8 cellular contexts compared by ENCODE assay signal in genomic region chr4:181030135-181030921, GRCh38.
DNase-seq lines count a peak whose midpoint lies in the region; ATAC-seq, FAIRE-seq and TF ChIP-seq lines count a peak whose summit lies in the region.
"Not testable (repeated sequence)": the region's sequence is repeated elsewhere in the genome, so short reads cannot be mapped to it uniquely, and the experiment has no call there.

No MANE protein-coding gene starts in this region.

- not testable (repeated sequence) for TF ChIP-seq POLR2A in uterus (IDR thresholded peaks at IDR 0.05)

- not testable (repeated sequence) for TF ChIP-seq CTCF in AG09309 (IDR thresholded peaks at IDR 0.05; ENCODE audit: control insufficient read depth, insufficient read depth, low read depth, low read length, missing control alignments); ascending aorta (IDR thresholded peaks at IDR 0.05); uterus (IDR thresholded peaks at IDR 0.05)

- FAIRE-seq in RCC 7860 (lab: Jason Lieb, UNC), result peak; percentile 85

- H3K9me3 ChIP-seq in ascending aorta; esophagus (ENCODE audit: control insufficient read depth in 2 of 2, insufficient read depth in 1 of 2, low read depth in 1 of 2, low read length in 1 of 2); uterus: not testable (repeated sequence)

- H3K4me3 ChIP-seq in AG09309 (ENCODE audit: control insufficient read depth, low read depth, low read length); ascending aorta; esophagus (ENCODE audit: low read depth in 1 of 2, low read length in 2 of 2); uterus: not testable (repeated sequence)

- intact Hi-C loops in ascending aorta (cut with DNase I); left cardiac atrium (cut with DNase I); sciatic nerve (cut with DNase I); uterus (cut with DNase I; ENCODE audit: low total_unique reads): not testable (repeated sequence)

- not testable (repeated sequence) for H3K4me1 ChIP-seq in ascending aorta; esophagus (ENCODE audit: control insufficient read depth in 2 of 2, insufficient read depth in 2 of 2, low read length in 1 of 2); uterus

- H3K27me3 ChIP-seq in ascending aorta; esophagus (ENCODE audit: control insufficient read depth in 1 of 2, insufficient read depth in 2 of 2, low read length in 2 of 2); uterus: not testable (repeated sequence)

- H3K36me3 ChIP-seq in ascending aorta; esophagus (ENCODE audit: control insufficient read depth in 2 of 2, insufficient read depth in 2 of 2, low read length in 1 of 2); uterus: not testable (repeated sequence)

- ATAC-seq in left cardiac atrium, result peak in 1 of 2 donors; percentile 31
- ATAC-seq in sciatic nerve, result not testable (repeated sequence)

- peak overlapping the region in 1 of 2 donors; percentile 45 for H3K27ac ChIP-seq in ascending aorta
- peak overlapping the region; percentile 31 to 65 for H3K27ac ChIP-seq in esophagus (ENCODE audit: low read depth in 2 of 2, low read length in 1 of 2)
- H3K27ac ChIP-seq in uterus, result not testable (repeated sequence)

- 52 to 65% methylated on average over 14 of the region's 14 CpGs for WGBS in esophagus, 2 donors

- peak; percentile 76 for DNase-seq in AG09309 (ENCODE audit: low read depth)
- peak; percentile 6 for DNase-seq in GOT3 (lab: John Stamatoyannopoulos, UW)
- peak; percentile 37 for DNase-seq in RCC 7860 (ENCODE audit: low spot score)
- DNase-seq in ascending aorta (ENCODE audit: low spot score in 2 of 2), result peak; percentile 35 to 72
- peak; percentile 23 for DNase-seq in left cardiac atrium
- peak; percentile 75 for DNase-seq in sciatic nerve (ENCODE audit: low spot score)
- DNase-seq in uterus, result peak; percentile 17 to 59

Comparison
In these comparisons a context has a peak if more than half of its experiments do, and no peak if none do; other contexts are left out.
1. DNase-seq: peak in every context shown above with its lines; median percentile 76 in AG09309; 75 in sciatic nerve; 54 in ascending aorta; 38 in uterus; 37 in RCC 7860; 23 in left cardiac atrium; 6 in GOT3.